5 cellular contexts compared by ENCODE assay signal in the genomic region with DNA sequence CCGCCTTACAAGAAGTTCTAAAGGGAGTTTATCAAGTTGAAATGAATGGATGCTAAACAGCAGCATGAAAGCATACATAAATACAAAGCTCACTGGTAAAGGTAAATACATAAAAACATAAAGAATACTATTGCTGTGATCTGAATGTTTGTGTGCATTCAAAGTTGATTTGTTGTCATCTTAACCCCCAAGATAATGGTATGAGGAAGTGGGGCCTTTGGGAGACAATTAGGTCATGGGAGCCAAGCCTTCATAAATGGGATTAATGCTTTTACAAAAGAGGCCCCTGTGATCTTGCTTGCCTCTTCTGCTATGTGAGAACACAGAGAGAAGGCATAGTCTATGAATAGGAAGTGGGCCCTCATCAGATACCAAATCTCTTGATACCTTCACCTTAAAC.
"Had no signal": no experiment of that assay in that cellular context is flagged by ENCODE, and none has a peak within 500 bp of the region (broad histone marks: within the 10 kb centered on the region; RNA-seq: fewer than 3 reads in every experiment).

No MANE protein-coding gene starts in this region.

- H3K27ac Mint-ChIP-seq: GM23338, H9 had no signal

- H3K4me3 ChIP-seq: GM23338 had no signal

- H2AFZ ChIP-seq: GM23338 had no signal

- ATAC-seq: GM23338 had no signal

- H3K4me2 ChIP-seq: GM23338 had no signal

- H3K4me1 Mint-ChIP-seq: GM23338 had no signal

- DNase-seq: H9, HCEC 1CT, IMR-90, KBM-7 had no signal

- H3K4me3 Mint-ChIP-seq: GM23338, H9 had no signal
